ENCODE assay signal across 19 cellular contexts in the genomic region with DNA sequence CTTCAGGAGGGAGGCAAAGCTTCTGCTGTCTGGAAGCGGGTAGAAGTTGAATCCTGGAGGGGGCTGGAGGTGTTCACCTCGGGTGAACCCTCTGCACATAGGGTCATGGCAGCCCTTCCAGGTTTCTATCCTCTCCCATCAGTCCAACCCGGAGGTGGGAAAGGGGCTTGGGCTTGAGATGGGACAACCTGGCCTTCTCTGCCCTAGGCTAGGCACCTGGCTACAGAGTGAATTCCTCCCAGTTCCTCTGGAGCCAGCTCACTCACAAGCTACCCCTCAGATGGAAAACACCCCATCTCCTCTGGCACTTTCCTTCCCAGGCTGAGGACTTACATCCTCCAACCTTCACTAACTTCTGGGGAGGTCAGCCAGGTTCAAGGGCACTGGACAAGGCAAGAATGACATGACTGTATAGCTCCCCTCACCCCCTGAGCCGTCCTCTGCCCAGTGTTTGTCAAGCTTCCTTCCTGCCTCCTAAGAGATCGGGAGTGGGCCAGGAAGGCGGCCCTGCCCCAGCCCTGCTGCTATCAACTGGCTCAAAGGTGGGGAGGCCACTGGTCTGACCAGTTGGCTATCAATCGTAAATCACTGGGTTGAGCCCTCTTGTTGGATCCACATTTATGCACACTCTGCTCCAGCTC. TPM values are rescaled to one million over a fixed set of nuclear protein-coding genes. Genes with fewer than 3 reads are reported as not detected.
"Had no signal": no experiment of that assay in that cellular context is flagged by ENCODE, and none has a peak within 500 bp of the region (broad histone marks: within the 10 kb centered on the region; RNA-seq: fewer than 3 reads in every experiment).

No MANE protein-coding gene starts in this region.

- H3K4me1 Mint-ChIP-seq: stimulated activated effector memory CD8-positive, alpha-beta T cell treated with anti-CD3 and anti-CD28 coated beads, Interleukin-12 subunit alpha, Interleukin-12 subunit beta, amount 100 ng/mL, for 72 hours had no signal

- H3K9me3 ChIP-seq: suprapubic skin, thyroid gland, upper lobe of right lung had no signal

- ATAC-seq: effector memory CD8-positive, alpha-beta T cell; foreskin keratinocyte; naive thymus-derived CD8-positive, alpha-beta T cell; right cardiac atrium; stimulated activated effector memory CD8-positive, alpha-beta T cell treated with anti-CD3 and anti-CD28 coated beads, Interleukin-12 subunit alpha, Interleukin-12 subunit beta, amount 100 ng/mL, for 72 hours; stimulated activated naive CD8-positive, alpha-beta T cell treated with anti-CD3 and anti-CD28 coated beads, Interleukin-15, Interleukin-2, amounts not matched to agents 100 U/mL and 50 U/mL, for 24 hours; upper lobe of right lung had no signal

- DNase-seq: caudate nucleus; dorsolateral prefrontal cortex; effector memory CD8-positive, alpha-beta T cell; foreskin keratinocyte; kidney glomerular epithelial cell; mammary epithelial cell; naive thymus-derived CD8-positive, alpha-beta T cell; right cardiac atrium; small intestine; stimulated activated CD4-positive, alpha-beta T cell treated with anti-CD3 and anti-CD28 coated beads, Interleukin-4, amount 100 ng/mL, for 1 hour; stimulated activated CD8-positive, alpha-beta memory T cell treated with anti-CD3 and anti-CD28 coated beads, Interleukin-4, amount 100 ng/mL, for 48 hours; stimulated activated naive CD8-positive, alpha-beta T cell treated with anti-CD3 and anti-CD28 coated beads, Interleukin-15, Interleukin-2, amounts not matched to agents 100 U/mL and 50 U/mL, for 24 hours; thyroid gland; upper lobe of right lung had no signal

- H3K4me1 ChIP-seq: foreskin keratinocyte, suprapubic skin, thyroid gland, upper lobe of right lung had no signal

- H3K36me3 ChIP-seq: suprapubic skin, thyroid gland, upper lobe of right lung had no signal

- H3K9me3 Mint-ChIP-seq: effector memory CD8-positive, alpha-beta T cell; stimulated activated effector memory CD8-positive, alpha-beta T cell treated with anti-CD3 and anti-CD28 coated beads, Interleukin-12 subunit alpha, Interleukin-12 subunit beta, amount 100 ng/mL, for 72 hours had no signal

- H3K36me3 Mint-ChIP-seq: naive thymus-derived CD8-positive, alpha-beta T cell; stimulated activated effector memory CD8-positive, alpha-beta T cell treated with anti-CD3 and anti-CD28 coated beads, Interleukin-12 subunit alpha, Interleukin-12 subunit beta, amount 100 ng/mL, for 72 hours had no signal

- H3K27ac Mint-ChIP-seq: effector memory CD8-positive, alpha-beta T cell; naive thymus-derived CD8-positive, alpha-beta T cell; stimulated activated effector memory CD8-positive, alpha-beta T cell treated with anti-CD3 and anti-CD28 coated beads, Interleukin-12 subunit alpha, Interleukin-12 subunit beta, amount 100 ng/mL, for 72 hours had no signal

- H3K27me3 ChIP-seq: dorsolateral prefrontal cortex, foreskin keratinocyte, suprapubic skin, thyroid gland, upper lobe of right lung had no signal

- H3K4me3 Mint-ChIP-seq: effector memory CD8-positive, alpha-beta T cell; naive thymus-derived CD8-positive, alpha-beta T cell; stimulated activated effector memory CD8-positive, alpha-beta T cell treated with anti-CD3 and anti-CD28 coated beads, Interleukin-12 subunit alpha, Interleukin-12 subunit beta, amount 100 ng/mL, for 72 hours had no signal

- H3K27ac ChIP-seq: coronary artery, dorsolateral prefrontal cortex, epithelial cell of prostate, foreskin keratinocyte, suprapubic skin, thyroid gland, upper lobe of right lung had no signal

- H3K4me3 ChIP-seq: coronary artery, dorsolateral prefrontal cortex, suprapubic skin, thyroid gland, upper lobe of right lung had no signal

RNA-seq across cellular contexts. Expression of a gene that starts 45.8 kb away (rescaled TPM):
- total RNA-seq: mononuclear cell had no signal
